In genomic region chr2:239267411-239267941, GRCh38 we compare ENCODE assay signal across 1 cellular context.
TF ChIP-seq lines count a peak whose summit lies in the region.

No MANE protein-coding gene starts in this region.

TF ChIP-seq in GM12878, 131 proteins besides CTCF, POLR2A, EP300 and RAD21 (continued from another document):
- TF ChIP-seq SMARCA5 (IDR thresholded peaks at IDR 0.05) (peak; percentile 40; the same call in 1 of the 2 replicates), SMAD5 (IDR thresholded peaks at IDR 0.05; ENCODE audit: low read depth) (no peak), NR2F1 (conservative IDR thresholded peaks at IDR 0.05) (no peak), ZSCAN29 (IDR thresholded peaks at IDR 0.05) (no peak), IRF4 (IDR thresholded peaks at IDR 0.05; ENCODE audit: low read depth, low read length) (0 out of 2 replicates have a peak, but pooled peaks have one; percentile 64), MTA2 (IDR thresholded peaks at IDR 0.05; ENCODE audit: low read depth) (peak; percentile 51; the same call in 1 of the 2 replicates), ELK1 (IDR thresholded peaks at IDR 0.05; ENCODE audit: low read depth, low read length) (no peak), CBFB (IDR thresholded peaks at IDR 0.05; ENCODE audit: low read depth) (peak; percentile 98), POU2F2 (IDR thresholded peaks at IDR 0.05; ENCODE audit: borderline replicate concordance, low read depth, low read length) (0 out of 3 replicates have a peak, but pooled peaks have one; percentile 44), EED (IDR thresholded peaks at IDR 0.05; ENCODE audit: low read depth) (peak; percentile 80), BMI1 (IDR thresholded peaks at IDR 0.05; ENCODE audit: borderline replicate concordance) (no peak), POLR2AphosphoS2 (IDR thresholded peaks at IDR 0.05; ENCODE audit: low read depth, low read length) (no peak), MLLT1 (IDR thresholded peaks at IDR 0.05) (peak; percentile 82), ATF7 (IDR thresholded peaks at IDR 0.05; ENCODE audit: low read depth) (peak; percentile 62), RBBP5 (conservative IDR thresholded peaks at IDR 0.05) (no peak), MYB (IDR thresholded peaks at IDR 0.05; ENCODE audit: borderline replicate concordance, low read depth, low read length) (no peak), KLF5 (IDR thresholded peaks at IDR 0.05; ENCODE audit: partially characterized antibody) (no peak), TARDBP (IDR thresholded peaks at IDR 0.05; ENCODE audit: borderline replicate concordance) (no peak), TCF12 (IDR thresholded peaks at IDR 0.05; ENCODE audit: low read depth, low read length) (no peak), NFYA (IDR thresholded peaks at IDR 0.05; ENCODE audit: borderline replicate concordance, low read depth, low read length) (no peak), ASH2L (IDR thresholded peaks at IDR 0.05; ENCODE audit: borderline replicate concordance, low read depth) (no peak), CHD4 (IDR thresholded peaks at IDR 0.05) (no peak), RUNX3 (IDR thresholded peaks at IDR 0.05; ENCODE audit: low read length) (peak; percentile 99)
- TF ChIP-seq, protein P1, sequence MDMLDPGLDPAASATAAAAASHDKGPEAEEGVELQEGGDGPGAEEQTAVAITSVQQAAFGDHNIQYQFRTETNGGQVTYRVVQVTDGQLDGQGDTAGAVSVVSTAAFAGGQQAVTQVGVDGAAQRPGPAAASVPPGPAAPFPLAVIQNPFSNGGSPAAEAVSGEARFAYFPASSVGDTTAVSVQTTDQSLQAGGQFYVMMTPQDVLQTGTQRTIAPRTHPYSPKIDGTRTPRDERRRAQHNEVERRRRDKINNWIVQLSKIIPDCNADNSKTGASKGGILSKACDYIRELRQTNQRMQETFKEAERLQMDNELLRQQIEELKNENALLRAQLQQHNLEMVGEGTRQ (IDR thresholded peaks at IDR 0.05; ENCODE audit: borderline replicate concordance, low read depth, low read length): no peak
- TF ChIP-seq, protein P2, sequence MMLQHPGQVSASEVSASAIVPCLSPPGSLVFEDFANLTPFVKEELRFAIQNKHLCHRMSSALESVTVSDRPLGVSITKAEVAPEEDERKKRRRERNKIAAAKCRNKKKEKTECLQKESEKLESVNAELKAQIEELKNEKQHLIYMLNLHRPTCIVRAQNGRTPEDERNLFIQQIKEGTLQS (IDR thresholded peaks at IDR 0.05; ENCODE audit: borderline replicate concordance, extremely low read depth, low read depth, low read length): no peak
- TF ChIP-seq, protein P3, sequence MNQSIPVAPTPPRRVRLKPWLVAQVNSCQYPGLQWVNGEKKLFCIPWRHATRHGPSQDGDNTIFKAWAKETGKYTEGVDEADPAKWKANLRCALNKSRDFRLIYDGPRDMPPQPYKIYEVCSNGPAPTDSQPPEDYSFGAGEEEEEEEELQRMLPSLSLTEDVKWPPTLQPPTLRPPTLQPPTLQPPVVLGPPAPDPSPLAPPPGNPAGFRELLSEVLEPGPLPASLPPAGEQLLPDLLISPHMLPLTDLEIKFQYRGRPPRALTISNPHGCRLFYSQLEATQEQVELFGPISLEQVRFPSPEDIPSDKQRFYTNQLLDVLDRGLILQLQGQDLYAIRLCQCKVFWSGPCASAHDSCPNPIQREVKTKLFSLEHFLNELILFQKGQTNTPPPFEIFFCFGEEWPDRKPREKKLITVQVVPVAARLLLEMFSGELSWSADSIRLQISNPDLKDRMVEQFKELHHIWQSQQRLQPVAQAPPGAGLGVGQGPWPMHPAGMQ (IDR thresholded peaks at IDR 0.05; ENCODE audit: borderline replicate concordance): no peak
- TF ChIP-seq, protein P4, sequence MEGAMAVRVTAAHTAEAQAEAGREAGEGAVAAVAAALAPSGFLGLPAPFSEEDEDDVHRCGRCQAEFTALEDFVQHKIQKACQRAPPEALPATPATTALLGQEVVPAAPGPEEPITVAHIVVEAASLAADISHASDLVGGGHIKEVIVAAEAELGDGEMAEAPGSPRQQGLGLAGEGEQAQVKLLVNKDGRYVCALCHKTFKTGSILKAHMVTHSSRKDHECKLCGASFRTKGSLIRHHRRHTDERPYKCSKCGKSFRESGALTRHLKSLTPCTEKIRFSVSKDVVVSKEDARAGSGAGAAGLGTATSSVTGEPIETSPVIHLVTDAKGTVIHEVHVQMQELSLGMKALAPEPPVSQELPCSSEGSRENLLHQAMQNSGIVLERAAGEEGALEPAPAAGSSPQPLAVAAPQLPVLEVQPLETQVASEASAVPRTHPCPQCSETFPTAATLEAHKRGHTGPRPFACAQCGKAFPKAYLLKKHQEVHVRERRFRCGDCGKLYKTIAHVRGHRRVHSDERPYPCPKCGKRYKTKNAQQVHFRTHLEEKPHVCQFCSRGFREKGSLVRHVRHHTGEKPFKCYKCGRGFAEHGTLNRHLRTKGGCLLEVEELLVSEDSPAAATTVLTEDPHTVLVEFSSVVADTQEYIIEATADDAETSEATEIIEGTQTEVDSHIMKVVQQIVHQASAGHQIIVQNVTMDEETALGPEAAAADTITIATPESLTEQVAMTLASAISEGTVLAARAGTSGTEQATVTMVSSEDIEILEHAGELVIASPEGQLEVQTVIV (IDR thresholded peaks at IDR 0.05; ENCODE audit: borderline replicate concordance, partially characterized antibody): no peak
TF ChIP-seq in GM12878: peak in this region for 24.
